ENCODE assay signal across 14 cellular contexts in the genomic region with DNA sequence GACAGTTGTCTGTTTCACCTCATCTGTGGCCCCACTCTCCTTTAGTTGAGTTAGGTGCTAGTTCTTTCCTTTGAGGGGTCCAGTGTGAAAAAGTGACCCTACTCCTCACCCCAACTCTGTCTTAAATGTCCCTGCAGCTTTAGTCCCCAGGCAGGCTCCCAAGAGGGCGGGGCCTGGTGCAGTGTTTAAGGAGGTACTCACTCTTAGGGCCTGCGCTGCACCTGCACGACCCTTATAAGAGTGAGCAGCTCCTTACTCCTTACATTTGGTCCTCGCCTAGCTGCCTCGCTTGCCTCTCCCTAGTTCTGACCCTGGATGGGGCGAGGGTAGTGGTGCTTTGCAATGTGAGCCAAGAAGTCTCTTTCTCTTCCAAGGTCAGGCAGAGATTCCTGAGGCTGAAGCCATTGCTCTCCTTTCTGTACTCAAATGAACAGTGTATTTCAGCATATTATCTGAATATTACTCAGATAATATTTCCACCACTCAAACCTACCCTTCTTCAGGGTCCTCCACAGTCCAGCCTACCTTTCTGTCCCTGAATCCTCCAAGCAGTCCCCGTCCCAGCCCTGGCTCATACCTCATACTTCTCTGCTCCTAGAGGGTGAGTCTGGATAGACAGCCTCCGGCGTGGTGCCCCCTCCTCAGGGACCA. TPM values are rescaled to one million over a fixed set of nuclear protein-coding genes. Genes with fewer than 3 reads are reported as not detected.
DNase-seq lines count a peak whose midpoint lies in the region; ATAC-seq and TF ChIP-seq lines count a peak whose summit lies in the region.
"Had no signal": no experiment of that assay in that cellular context is flagged by ENCODE, and none has a peak within 500 bp of the region (broad histone marks: within the 10 kb centered on the region; RNA-seq: fewer than 3 reads in every experiment).

No MANE protein-coding gene starts in this region.

- no peak for TF ChIP-seq CTCF in MCF 10A (IDR thresholded peaks at IDR 0.05; ENCODE audit: unreplicated experiment)
- no peak for TF ChIP-seq CTCF in breast epithelium (IDR thresholded peaks at IDR 0.05)
- no peak for TF ChIP-seq CTCF in lower lobe of right lung (IDR thresholded peaks at IDR 0.05)
- TF ChIP-seq CTCF in spleen (IDR thresholded peaks at IDR 0.05 in 8 of 11, conservative IDR thresholded peaks at IDR 0.05 in 3 of 11): no peak

- peak overlapping the region; percentile 5 for H3K9ac ChIP-seq in adipocyte (ENCODE audit: low read length)

- TF ChIP-seq POLR2A in breast epithelium (IDR thresholded peaks at IDR 0.05) (no peak), spleen (IDR thresholded peaks at IDR 0.05) (no peak)

- peaks cover 5% of the 10 kb centered on the region for H3K36me3 Mint-ChIP-seq in MCF 10A (ENCODE audit: insufficient read depth, unreplicated experiment)

- H3K4me3 ChIP-seq in breast epithelium (no peak overlapping the region), adipocyte (ENCODE audit: low read length) (no peak overlapping the region), lower lobe of right lung (no peak overlapping the region), spleen (no peak overlapping the region)
- H3K4me3 ChIP-seq: MG63 had no signal

- H3K9me3 Mint-ChIP-seq in MCF 10A (ENCODE audit: unreplicated experiment): no peaks in the 10 kb centered on the region

- intact Hi-C loops in MCF 10A (cut with micrococcal nuclease): loop anchor here (1.0 kb wide), 2 partner anchors 34 to 91 kb away; no protein-coding TSS in a partner anchor
- intact Hi-C loops in breast epithelium (cut with DNase I; ENCODE audit: low total_unique reads): no loop called here
- intact Hi-C loops in lower lobe of right lung (cut with DNase I): no loop called here
- intact Hi-C loops in spleen (cut with DNase I; ENCODE audit: low total_unique reads): loop anchor here (10.0 kb wide), 1 partner anchor 93 kb away; no protein-coding TSS in a partner anchor

- H3K36me3 ChIP-seq in breast epithelium (no peaks in the 10 kb centered on the region), adipocyte (ENCODE audit: control insufficient read depth, insufficient read depth, low read length, severe bottlenecking) (no peaks in the 10 kb centered on the region), lower lobe of right lung (no peaks in the 10 kb centered on the region), spleen (no peaks in the 10 kb centered on the region)
- H3K36me3 ChIP-seq: MG63 had no signal

- POLR2A ChIA-PET in MCF 10A (lab: Yijun Ruan, JAX): interaction anchor here (0.7 to 1.2 kb wide), 2 partner anchors 12 to 129 kb away, joined by 3 read pairs; no protein-coding TSS in a partner anchor

- H3K27me3 Mint-ChIP-seq in MCF 10A (ENCODE audit: insufficient read depth, unreplicated experiment): peaks cover 14% of the 10 kb centered on the region

- H3K27ac Mint-ChIP-seq in MCF 10A (ENCODE audit: low read depth, unreplicated experiment): peak overlapping the region; percentile 17

- DNase-seq in MCF 10A (ENCODE audit: unreplicated experiment) (no peak), breast epithelium (ENCODE audit: low spot score in 2 of 2) (no peak), adipocyte (ENCODE audit: low read depth) (no peak), lower lobe of right lung (peak; percentile 44), spleen (peak; percentile 61), SKM-1 (lab: John Stamatoyannopoulos, UW; ENCODE audit: unreplicated experiment) (no peak)
- DNase-seq in activated CD4-positive, alpha-beta T cell treated with anti-CD3 and anti-CD28 coated beads, Interleukin-2, amount 50 U/mL, for 48 hours: no peak
- DNase-seq: KBM-7, MG63, NCI-H446 treated with DMSO at 0.1 percent for 48 hours, NCI-H774, SHP77 treated with DMSO at 0.1 percent for 48 hours had no signal

- 62 to 72% (median 71%) methylated on average over 8 to 9 of the region's 9 CpGs for WGBS in spleen, 5 donors

- H3K27me3 ChIP-seq in breast epithelium (no peaks in the 10 kb centered on the region), adipocyte (replicated peaks; ENCODE audit: control insufficient read depth, insufficient read depth, low read length) (peaks cover 14% of the 10 kb centered on the region), lower lobe of right lung (ENCODE audit: low read depth) (no peaks in the 10 kb centered on the region), spleen (replicated peaks in 1 of 7) (no peaks in the 10 kb centered on the region)
- H3K27me3 ChIP-seq: MG63 had no signal

- CTCF ChIA-PET in MCF 10A (lab: Yijun Ruan, JAX): interaction anchor here (0.6 to 3.8 kb wide), 5 partner anchors 11 to 1140 kb away, joined by 3 to 15 read pairs (median 3); a partner anchor contains a TSS

- ATAC-seq in lower lobe of right lung (no peak), HG03460 (IDR thresholded peaks at IDR 0.05; ENCODE audit: unreplicated experiment) (no peak)

- no peaks in the 10 kb centered on the region for H3K4me1 ChIP-seq in breast epithelium
- peaks cover under 1% of the 10 kb centered on the region for H3K4me1 ChIP-seq in adipocyte (ENCODE audit: control insufficient read depth, insufficient read depth, low read length)
- H3K4me1 ChIP-seq in lower lobe of right lung: peaks cover 20% of the 10 kb centered on the region
- peaks cover 0 to 2% (median 0%) of the 10 kb centered on the region in 6 donors for H3K4me1 ChIP-seq in spleen

- no peak overlapping the region for H3K4me3 Mint-ChIP-seq in MCF 10A (ENCODE audit: unreplicated experiment)

- H3K27ac ChIP-seq in breast epithelium (no peak overlapping the region), lower lobe of right lung (peak overlapping the region; percentile 15), spleen (no peak overlapping the region)
- H3K27ac ChIP-seq: C4-2B had no signal

- BruUV-seq in MCF 10A (replicated peaks; lab: Mats Ljungman, UMichigan): no TSS peak

- H3K4me1 Mint-ChIP-seq in MCF 10A (ENCODE audit: insufficient read depth, unreplicated experiment): peaks cover 11% of the 10 kb centered on the region

- H3K9me3 ChIP-seq in breast epithelium: no peaks in the 10 kb centered on the region
- H3K9me3 ChIP-seq in adipocyte (ENCODE audit: control insufficient read depth, low read length): no peaks in the 10 kb centered on the region
- no peaks in the 10 kb centered on the region for H3K9me3 ChIP-seq in lower lobe of right lung
- H3K9me3 ChIP-seq in spleen: no peaks in the 10 kb centered on the region
- H3K9me3 ChIP-seq: MG63 had no signal

RNA-seq across cellular contexts. Expression of a gene that starts 11.9 kb away (rescaled TPM):
- total RNA-seq in MCF 10A (2022) (265 and 366 TPM in 2 replicates), breast epithelium (100 to 1,000 TPM; 123 to 230 (median 132) TPM), lower lobe of right lung (196 TPM), spleen (100 to 1,000 TPM; 112 to 486 (median 203) TPM)
- 10 to 100 TPM; 31.0 to 56.6 (median 36.0) TPM for polyA plus RNA-seq in spleen

Comparison
In these comparisons a context has a peak if more than half of its experiments do, and no peak if none do; other contexts are left out.
1. intact Hi-C loops: an anchor here in MCF 10A (1.0 kb wide) and spleen (10.0 kb wide); none called in breast epithelium and lower lobe of right lung.
2. DNase-seq: peak in lower lobe of right lung (single experiment) and spleen (single experiment); none in MCF 10A (single experiment), breast epithelium (0 of 2), adipocyte (single experiment), activated CD4-positive, alpha-beta T cell treated with anti-CD3 and anti-CD28 coated beads, Interleukin-2, amount 50 U/mL, for 48 hours (0 of 2) and SKM-1 (single experiment).